In genomic region chr15:57306305-57306943, GRCh38 we compare ENCODE assay signal across 1 cellular context.
TF ChIP-seq lines count a peak whose summit lies in the region.

No MANE protein-coding gene starts in this region.

TF ChIP-seq in H1, 55 proteins besides CTCF, POLR2A, EP300 and RAD21 (continued from another document):
- TF ChIP-seq POLR2AphosphoS5 (IDR thresholded peaks at IDR 0.05; ENCODE audit: low read depth, low read length): 0 out of 2 replicates have a peak, but pooled peaks have one; percentile 7
- no peak for TF ChIP-seq TAF7 (optimal IDR thresholded peaks at IDR 0.05; ENCODE audit: borderline replicate concordance, low read depth, low read length)
- 0 out of 4 replicates have a peak, but pooled peaks of 1 of the 2 experiments have one; percentile 9 for TF ChIP-seq SIN3A (conservative IDR thresholded peaks at IDR 0.05 in 1 of 2, IDR thresholded peaks at IDR 0.05 in 1 of 2; ENCODE audit: low read depth in 1 of 2, low read length in 2 of 2)
